In the genomic region with DNA sequence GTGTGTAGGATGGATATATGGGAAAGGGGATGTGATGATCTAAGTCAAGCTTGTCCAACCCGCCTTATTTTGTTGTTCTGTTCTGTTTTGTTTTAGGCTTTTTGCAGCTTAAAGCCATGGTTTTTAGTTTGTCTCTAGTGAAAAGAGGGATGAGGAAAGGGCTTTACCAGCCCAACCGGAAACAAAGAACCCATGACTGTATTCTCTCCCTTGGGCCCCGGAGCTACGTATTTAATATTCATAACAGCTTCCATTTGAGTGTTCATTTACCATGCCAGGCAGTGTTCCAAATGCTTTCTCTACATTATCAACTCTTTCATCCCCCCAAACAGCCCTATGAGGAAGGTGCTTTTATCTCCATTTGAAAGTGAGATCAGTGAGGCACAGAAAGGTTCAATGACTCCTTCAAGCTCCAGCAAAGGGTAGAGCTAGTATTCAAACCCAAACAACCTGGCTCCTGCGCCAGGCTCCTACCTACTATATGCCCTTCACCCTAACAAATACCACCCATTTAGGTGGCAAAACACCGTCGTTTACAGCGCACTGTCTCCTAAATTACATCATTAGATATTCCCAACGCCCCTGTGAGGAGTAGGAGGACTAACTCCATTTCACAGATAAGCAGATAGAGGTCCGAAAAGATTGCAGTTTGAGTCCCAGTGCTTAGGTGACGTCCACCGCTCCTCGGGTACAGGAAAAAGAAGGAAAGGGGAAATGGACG, we compare ENCODE assay signal across 8 cellular contexts. TPM values are rescaled to one million over a fixed set of nuclear protein-coding genes. Genes with fewer than 3 reads are reported as not detected.
DNase-seq lines count a peak whose midpoint lies in the region; ATAC-seq, FAIRE-seq and TF ChIP-seq lines count a peak whose summit lies in the region.

No MANE protein-coding gene starts in this region.

- DNase-seq in CD1c-positive myeloid dendritic cell (ENCODE audit: extremely low spot score) = peak; percentile 4
- DNase-seq in HAP-1 (ENCODE audit: low spot score in 2 of 2) = peak; percentile 28 to 44
- peak; percentile 52 for DNase-seq in fibroblast of gingiva (ENCODE audit: low read depth)
- DNase-seq in pancreas = no peak
- DNase-seq in NCI-H748 (lab: John Stamatoyannopoulos, UW; ENCODE audit: unreplicated experiment) = no peak
- no peak for DNase-seq in GM19238 (ENCODE audit: insufficient read length, low spot score)
- DNase-seq in SW480 (ENCODE audit: low spot score) = no peak

- 7 to 9% methylated on average over 14 of the region's 14 CpGs for WGBS in pancreas, 2 donors

- TF ChIP-seq CTCF in WI38 (IDR thresholded peaks at IDR 0.05; ENCODE audit: low read depth, low read length) (no peak), pancreas (IDR thresholded peaks at IDR 0.05) (no peak)

- intact Hi-C loops in pancreas (cut with DNase I) = no loop called here

- H3K27ac ChIP-seq in pancreas = peak overlapping the region; percentile 72 to 91 (median 82)

- no peaks in the 10 kb centered on the region for H3K9me3 ChIP-seq in HAP-1
- H3K9me3 ChIP-seq in pancreas = no peaks in the 10 kb centered on the region

- no peak for FAIRE-seq in pancreas (lab: Jason Lieb, UNC)

- peak in 2 of 4 donors; percentile 5 to 8 for ATAC-seq in pancreas

- H3K27me3 ChIP-seq in HAP-1 (ENCODE audit: low read depth) (no peaks in the 10 kb centered on the region), pancreas (no peaks in the 10 kb centered on the region)

- H3K36me3 ChIP-seq in HAP-1 (replicated peaks) (peaks cover 41% of the 10 kb centered on the region), pancreas (peaks cover 0 to 2% (median 0%) of the 10 kb centered on the region in 3 donors)

- peak overlapping the region; percentile 90 for H3K4me3 ChIP-seq in HAP-1
- peak overlapping the region; percentile 88 for H3K4me3 ChIP-seq in WI38 (ENCODE audit: low read depth, low read length)
- H3K4me3 ChIP-seq in pancreas = peak overlapping the region; percentile 81 to 99 (median 92)

- H3K4me1 ChIP-seq in HAP-1 = peaks cover 21% of the 10 kb centered on the region
- H3K4me1 ChIP-seq in pancreas = peaks cover 0 to 12% (median 11%) of the 10 kb centered on the region in 3 donors

- in situ Hi-C loops in HAP-1 (cut with MboI; ENCODE audit: low sequenced_read_pairs) = no loop called here

RNA-seq across cellular contexts. Expression of a gene that starts 27.8 kb away (rescaled TPM):
- total RNA-seq in pancreas = 10 to 100 TPM in 1 of 6 donors, 1 to 10 TPM in 5; 4.0 to 14.0 (median 7.8) TPM
- 1 to 10 TPM; 3.6 to 6.2 TPM for polyA plus RNA-seq in pancreas

RNA-seq across cellular contexts. Expression of a gene that starts 43.7 kb away (rescaled TPM):
- total RNA-seq in pancreas = under 1 TPM in 4 of 6 donors, not detected in 2; 0.19 to 0.93 (median 0.29) TPM
- polyA plus RNA-seq in pancreas = under 1 TPM in 1 of 2 donors, not detected in 1; 0.05 TPM

Comparison
In these comparisons a context has a peak if more than half of its experiments do, and no peak if none do; other contexts are left out.
1. DNase-seq: peak in CD1c-positive myeloid dendritic cell (single experiment), HAP-1 (2 of 2) and fibroblast of gingiva (single experiment); none in pancreas (0 of 6), NCI-H748 (single experiment), GM19238 (single experiment) and SW480 (single experiment).
2. Peak in every context shown above with its lines, with median percentiles within 50 percentile points of each other: H3K4me3 ChIP-seq.